In the genomic region with DNA sequence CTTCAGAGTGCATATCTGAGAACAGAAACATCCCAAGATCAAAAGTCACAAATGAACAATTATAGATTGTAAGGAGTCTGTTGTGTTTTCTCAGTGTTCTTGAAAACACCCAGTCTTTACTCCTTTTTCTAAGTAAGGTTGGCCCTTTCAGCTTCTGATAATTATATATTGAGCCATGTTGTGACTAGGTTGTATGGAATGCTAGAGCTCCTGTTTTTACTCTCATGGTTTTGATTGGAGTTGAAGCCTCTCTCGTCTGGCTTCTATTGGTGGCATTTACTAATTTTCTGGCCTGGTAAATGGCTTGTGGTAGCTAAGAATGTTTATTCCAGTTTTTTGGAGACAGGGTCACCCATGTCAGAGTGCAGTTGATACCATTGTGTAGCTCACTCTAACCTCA, we compare ENCODE assay signal across 11 cellular contexts.
DNase-seq lines count a peak whose midpoint lies in the region; ATAC-seq, FAIRE-seq and TF ChIP-seq lines count a peak whose summit lies in the region.
"Had no signal": no experiment of that assay in that cellular context is flagged by ENCODE, and none has a peak within 500 bp of the region (broad histone marks: within the 10 kb centered on the region; RNA-seq: fewer than 3 reads in every experiment).

No MANE protein-coding gene starts in this region.

- DNase-seq in brain microvascular endothelial cell (no peak), kidney (no peak), suprapubic skin (ENCODE audit: low spot score in 2 of 2) (no peak), DMS53 treated with DMSO at 0.1 percent for 48 hours (lab: John Stamatoyannopoulos, UW; ENCODE audit: unreplicated experiment) (no peak), G401 (ENCODE audit: low spot score) (no peak)
- DNase-seq: NK-92 treated with Interleukin-12 subunit alpha and Interleukin-12 subunit beta, amount 100 ng/mL, for 24 hours; pancreas had no signal

- H3K4me3 ChIP-seq in HEK293 (ENCODE audit: low read depth, low read length) (no peak overlapping the region), brain microvascular endothelial cell (ENCODE audit: low read depth, low read length) (no peak overlapping the region), kidney (ENCODE audit: low read length in 2 of 2) (no peak overlapping the region), suprapubic skin (no peak overlapping the region)
- H3K4me3 ChIP-seq: pancreas had no signal

- ATAC-seq in HG03565 (IDR thresholded peaks at IDR 0.05; ENCODE audit: unreplicated experiment) (no peak), GM19324 (IDR thresholded peaks at IDR 0.05; ENCODE audit: low FRiP score, unreplicated experiment) (no peak)

- CTCF ChIA-PET in HEK293 (lab: Yijun Ruan, JAX) = interaction anchor here (0.5 to 2.1 kb wide), 9 partner anchors 11 to 836 kb away, joined by 3 to 8 read pairs (median 3); no protein-coding TSS in a partner anchor

- TF ChIP-seq POLR2A in suprapubic skin (IDR thresholded peaks at IDR 0.05) = no peak

- TF ChIP-seq CTCF in HEK293 (tag by site-specific recombination; IDR thresholded peaks at IDR 0.05) (no peak), brain microvascular endothelial cell (IDR thresholded peaks at IDR 0.05; ENCODE audit: low read depth, low read length, missing control alignments) (no peak), kidney (IDR thresholded peaks at IDR 0.05; ENCODE audit: borderline replicate concordance, extremely low read depth, insufficient read depth) (no peak), suprapubic skin (IDR thresholded peaks at IDR 0.05) (no peak)

- no peaks in the 10 kb centered on the region for H3K9me3 ChIP-seq in HEK293 (ENCODE audit: control insufficient read depth, insufficient read depth, low read depth, low read length)
- no peaks in the 10 kb centered on the region for H3K9me3 ChIP-seq in kidney (ENCODE audit: control insufficient read depth in 1 of 2, low read length in 2 of 2)
- no peaks in the 10 kb centered on the region for H3K9me3 ChIP-seq in suprapubic skin
- H3K9me3 ChIP-seq: pancreas had no signal

- H3K27me3 ChIP-seq in brain microvascular endothelial cell (replicated peaks) (no peaks in the 10 kb centered on the region), suprapubic skin (no peaks in the 10 kb centered on the region)
- H3K27me3 ChIP-seq: pancreas had no signal

- in situ Hi-C loops in brain microvascular endothelial cell (cut with HindIII; ENCODE audit: low pct_ligation_motif_present, low sequenced_read_pairs) = no loop called here
- in situ Hi-C loops in G401 (cut with HindIII; ENCODE audit: low sequenced_read_pairs) = no loop called here

- intact Hi-C loops in kidney (cut with DNase I) = no loop called here

- H3K36me3 ChIP-seq in HEK293 (ENCODE audit: control insufficient read depth in 2 of 2, insufficient read depth in 1 of 2, low read length in 2 of 2) (no peaks in the 10 kb centered on the region), brain microvascular endothelial cell (replicated peaks) (no peaks in the 10 kb centered on the region), kidney (ENCODE audit: control insufficient read depth in 1 of 2, insufficient read depth in 2 of 2, low read length in 2 of 2) (no peaks in the 10 kb centered on the region), suprapubic skin (no peaks in the 10 kb centered on the region)
- H3K36me3 ChIP-seq: pancreas had no signal

- 38% methylated on average over 1 of the region's 1 CpG for WGBS in suprapubic skin

- POLR2A ChIA-PET in HEK293 (lab: Yijun Ruan, JAX) = interaction anchor here (1.0 to 1.2 kb wide), 2 partner anchors 18 to 81 kb away, joined by 3 to 11 read pairs; no protein-coding TSS in a partner anchor

- no peak for FAIRE-seq in kidney (lab: Jason Lieb, UNC)
- FAIRE-seq: colon, pancreas had no signal

- no peak overlapping the region for H3K9ac ChIP-seq in kidney (ENCODE audit: low read length in 2 of 2)

- H3K4me1 ChIP-seq in HEK293 (ENCODE audit: control insufficient read depth, insufficient read depth, low read length) (peaks cover 12% of the 10 kb centered on the region), kidney (ENCODE audit: control insufficient read depth in 1 of 2, insufficient read depth in 1 of 2, low read depth in 1 of 2, low read length in 2 of 2) (peaks cover 40 to 46% of the 10 kb centered on the region in 2 donors), suprapubic skin (peaks cover 82% of the 10 kb centered on the region)

- no peak for TF ChIP-seq EP300 in suprapubic skin (IDR thresholded peaks at IDR 0.05)

- H3K27ac ChIP-seq in HEK293 (ENCODE audit: extremely low read depth, low read depth, low read length) = no peak overlapping the region
- H3K27ac ChIP-seq in brain microvascular endothelial cell = peak overlapping the region; percentile 52
- H3K27ac ChIP-seq in kidney (ENCODE audit: low read depth in 2 of 2, low read length in 2 of 2) = peak overlapping the region; percentile 2 to 39
- peak overlapping the region; percentile 80 for H3K27ac ChIP-seq in suprapubic skin

TF ChIP-seq in HEK293, 187 proteins besides CTCF, POLR2A, EP300 and RAD21:
- TF ChIP-seq GLIS2 (tag by site-specific recombination; IDR thresholded peaks at IDR 0.05) (no peak), ZNF843 (tag by site-specific recombination; IDR thresholded peaks at IDR 0.05) (no peak), ZBTB17 (tag by site-specific recombination; IDR thresholded peaks at IDR 0.05) (no peak), ZNF354C (tag by site-specific recombination; IDR thresholded peaks at IDR 0.05; ENCODE audit: borderline replicate concordance, low read depth) (no peak), ZSCAN23 (tag by site-specific recombination; IDR thresholded peaks at IDR 0.05) (no peak), SP7 (tag by site-specific recombination; IDR thresholded peaks at IDR 0.05) (peak; percentile 34; the same call in 1 of the 2 replicates)
- TF ChIP-seq, protein P1, sequence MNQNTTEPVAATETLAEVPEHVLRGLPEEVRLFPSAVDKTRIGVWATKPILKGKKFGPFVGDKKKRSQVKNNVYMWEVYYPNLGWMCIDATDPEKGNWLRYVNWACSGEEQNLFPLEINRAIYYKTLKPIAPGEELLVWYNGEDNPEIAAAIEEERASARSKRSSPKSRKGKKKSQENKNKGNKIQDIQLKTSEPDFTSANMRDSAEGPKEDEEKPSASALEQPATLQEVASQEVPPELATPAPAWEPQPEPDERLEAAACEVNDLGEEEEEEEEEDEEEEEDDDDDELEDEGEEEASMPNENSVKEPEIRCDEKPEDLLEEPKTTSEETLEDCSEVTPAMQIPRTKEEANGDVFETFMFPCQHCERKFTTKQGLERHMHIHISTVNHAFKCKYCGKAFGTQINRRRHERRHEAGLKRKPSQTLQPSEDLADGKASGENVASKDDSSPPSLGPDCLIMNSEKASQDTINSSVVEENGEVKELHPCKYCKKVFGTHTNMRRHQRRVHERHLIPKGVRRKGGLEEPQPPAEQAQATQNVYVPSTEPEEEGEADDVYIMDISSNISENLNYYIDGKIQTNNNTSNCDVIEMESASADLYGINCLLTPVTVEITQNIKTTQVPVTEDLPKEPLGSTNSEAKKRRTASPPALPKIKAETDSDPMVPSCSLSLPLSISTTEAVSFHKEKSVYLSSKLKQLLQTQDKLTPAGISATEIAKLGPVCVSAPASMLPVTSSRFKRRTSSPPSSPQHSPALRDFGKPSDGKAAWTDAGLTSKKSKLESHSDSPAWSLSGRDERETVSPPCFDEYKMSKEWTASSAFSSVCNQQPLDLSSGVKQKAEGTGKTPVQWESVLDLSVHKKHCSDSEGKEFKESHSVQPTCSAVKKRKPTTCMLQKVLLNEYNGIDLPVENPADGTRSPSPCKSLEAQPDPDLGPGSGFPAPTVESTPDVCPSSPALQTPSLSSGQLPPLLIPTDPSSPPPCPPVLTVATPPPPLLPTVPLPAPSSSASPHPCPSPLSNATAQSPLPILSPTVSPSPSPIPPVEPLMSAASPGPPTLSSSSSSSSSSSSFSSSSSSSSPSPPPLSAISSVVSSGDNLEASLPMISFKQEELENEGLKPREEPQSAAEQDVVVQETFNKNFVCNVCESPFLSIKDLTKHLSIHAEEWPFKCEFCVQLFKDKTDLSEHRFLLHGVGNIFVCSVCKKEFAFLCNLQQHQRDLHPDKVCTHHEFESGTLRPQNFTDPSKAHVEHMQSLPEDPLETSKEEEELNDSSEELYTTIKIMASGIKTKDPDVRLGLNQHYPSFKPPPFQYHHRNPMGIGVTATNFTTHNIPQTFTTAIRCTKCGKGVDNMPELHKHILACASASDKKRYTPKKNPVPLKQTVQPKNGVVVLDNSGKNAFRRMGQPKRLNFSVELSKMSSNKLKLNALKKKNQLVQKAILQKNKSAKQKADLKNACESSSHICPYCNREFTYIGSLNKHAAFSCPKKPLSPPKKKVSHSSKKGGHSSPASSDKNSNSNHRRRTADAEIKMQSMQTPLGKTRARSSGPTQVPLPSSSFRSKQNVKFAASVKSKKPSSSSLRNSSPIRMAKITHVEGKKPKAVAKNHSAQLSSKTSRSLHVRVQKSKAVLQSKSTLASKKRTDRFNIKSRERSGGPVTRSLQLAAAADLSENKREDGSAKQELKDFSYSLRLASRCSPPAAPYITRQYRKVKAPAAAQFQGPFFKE (tag by site-specific recombination; IDR thresholded peaks at IDR 0.05; ENCODE audit: borderline replicate concordance) = no peak
- TF ChIP-seq, protein P2, sequence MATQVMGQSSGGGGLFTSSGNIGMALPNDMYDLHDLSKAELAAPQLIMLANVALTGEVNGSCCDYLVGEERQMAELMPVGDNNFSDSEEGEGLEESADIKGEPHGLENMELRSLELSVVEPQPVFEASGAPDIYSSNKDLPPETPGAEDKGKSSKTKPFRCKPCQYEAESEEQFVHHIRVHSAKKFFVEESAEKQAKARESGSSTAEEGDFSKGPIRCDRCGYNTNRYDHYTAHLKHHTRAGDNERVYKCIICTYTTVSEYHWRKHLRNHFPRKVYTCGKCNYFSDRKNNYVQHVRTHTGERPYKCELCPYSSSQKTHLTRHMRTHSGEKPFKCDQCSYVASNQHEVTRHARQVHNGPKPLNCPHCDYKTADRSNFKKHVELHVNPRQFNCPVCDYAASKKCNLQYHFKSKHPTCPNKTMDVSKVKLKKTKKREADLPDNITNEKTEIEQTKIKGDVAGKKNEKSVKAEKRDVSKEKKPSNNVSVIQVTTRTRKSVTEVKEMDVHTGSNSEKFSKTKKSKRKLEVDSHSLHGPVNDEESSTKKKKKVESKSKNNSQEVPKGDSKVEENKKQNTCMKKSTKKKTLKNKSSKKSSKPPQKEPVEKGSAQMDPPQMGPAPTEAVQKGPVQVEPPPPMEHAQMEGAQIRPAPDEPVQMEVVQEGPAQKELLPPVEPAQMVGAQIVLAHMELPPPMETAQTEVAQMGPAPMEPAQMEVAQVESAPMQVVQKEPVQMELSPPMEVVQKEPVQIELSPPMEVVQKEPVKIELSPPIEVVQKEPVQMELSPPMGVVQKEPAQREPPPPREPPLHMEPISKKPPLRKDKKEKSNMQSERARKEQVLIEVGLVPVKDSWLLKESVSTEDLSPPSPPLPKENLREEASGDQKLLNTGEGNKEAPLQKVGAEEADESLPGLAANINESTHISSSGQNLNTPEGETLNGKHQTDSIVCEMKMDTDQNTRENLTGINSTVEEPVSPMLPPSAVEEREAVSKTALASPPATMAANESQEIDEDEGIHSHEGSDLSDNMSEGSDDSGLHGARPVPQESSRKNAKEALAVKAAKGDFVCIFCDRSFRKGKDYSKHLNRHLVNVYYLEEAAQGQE (tag by site-specific recombination; IDR thresholded peaks at IDR 0.05) = no peak
